13 cellular contexts compared by ENCODE assay signal in the genomic region with DNA sequence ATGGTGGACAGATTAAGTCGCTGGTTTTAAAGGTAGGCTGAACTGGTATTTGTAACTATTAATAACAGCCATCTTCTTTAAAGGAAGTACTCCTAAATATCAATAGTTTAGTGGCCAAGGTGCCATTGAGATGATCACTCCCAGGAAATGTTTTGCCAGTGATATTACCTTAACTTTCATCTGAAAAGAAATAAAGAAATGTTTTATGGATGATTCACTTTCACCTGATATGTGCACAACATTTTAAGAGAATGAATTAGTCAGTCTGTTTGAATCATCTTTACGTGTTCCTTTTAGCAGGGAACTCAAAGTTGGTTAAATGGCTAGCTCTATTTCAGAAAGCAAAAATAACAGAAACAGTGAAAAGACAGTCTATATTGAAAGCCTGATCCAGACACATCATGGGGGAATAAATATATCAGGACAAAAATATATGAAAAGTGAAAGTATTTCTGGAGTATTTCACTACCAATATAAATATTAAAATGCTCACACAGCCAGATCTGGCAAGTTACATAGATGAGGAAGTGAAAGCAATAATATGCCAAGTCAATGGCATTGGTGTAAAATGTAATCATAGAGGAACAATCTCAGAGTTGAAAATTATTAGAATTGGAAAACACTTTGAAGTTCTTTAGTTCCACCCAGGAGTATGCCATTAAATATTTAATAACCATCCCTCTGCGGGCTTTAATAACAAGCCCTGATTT. TPM values are rescaled to one million over a fixed set of nuclear protein-coding genes. Genes with fewer than 3 reads are reported as not detected.
A peak's percentile ranks its signal among the peaks of the same experiment; 100 is the strongest.
DNase-seq lines count a peak whose midpoint lies in the region; ATAC-seq, FAIRE-seq and TF ChIP-seq lines count a peak whose summit lies in the region.
"Had no signal": no experiment of that assay in that cellular context is flagged by ENCODE, and none has a peak within 500 bp of the region (broad histone marks: within the 10 kb centered on the region; RNA-seq: fewer than 3 reads in every experiment).

No MANE protein-coding gene starts in this region.

- H3K4me1 ChIP-seq in psoas muscle (peaks cover 71% of the 10 kb centered on the region), colonic mucosa (peaks cover under 1% of the 10 kb centered on the region), right atrium auricular region (peaks cover 0 to 8% of the 10 kb centered on the region in 2 donors)

- H3K4me3 ChIP-seq in bronchial epithelial cell (ENCODE audit: low read depth, low read length) (no peak overlapping the region), psoas muscle (no peak overlapping the region), colonic mucosa (no peak overlapping the region), right atrium auricular region (no peak overlapping the region)

- H3K9ac ChIP-seq in colonic mucosa (ENCODE audit: low read depth in 2 of 2, low read length in 2 of 2), result no peak overlapping the region

- WGBS in psoas muscle, 3 donors, result 74 to 76% (median 74%) methylated on average over 3 of the region's 3 CpGs

- H3K36me3 ChIP-seq in bronchial epithelial cell (ENCODE audit: control insufficient read depth, insufficient read depth, low read length) (no peaks in the 10 kb centered on the region), psoas muscle (ENCODE audit: insufficient read depth in 1 of 2, low read depth in 1 of 2) (peaks cover 2 to 15% of the 10 kb centered on the region in 2 donors), colonic mucosa (no peaks in the 10 kb centered on the region), right atrium auricular region (no peaks in the 10 kb centered on the region)

- TF ChIP-seq CTCF in bronchial epithelial cell (IDR thresholded peaks at IDR 0.05; ENCODE audit: insufficient read depth, low read length, severe bottlenecking) (no peak), psoas muscle (IDR thresholded peaks at IDR 0.05) (no peak), colonic mucosa (IDR thresholded peaks at IDR 0.05) (no peak), right atrium auricular region (IDR thresholded peaks at IDR 0.05) (no peak)

- peak; percentile 39 for DNase-seq in MV-4-11 (lab: John Stamatoyannopoulos, UW)
- peak; percentile 97 for DNase-seq in bronchial epithelial cell (ENCODE audit: low read depth)
- DNase-seq in psoas muscle, result no peak
- no peak for DNase-seq in colonic mucosa
- no peak for DNase-seq in NCI-H524 (lab: John Stamatoyannopoulos, UW)
- no peak for DNase-seq in right atrium auricular region (ENCODE audit: low spot score)
- no peak for DNase-seq in hypothalamus (lab: John Stamatoyannopoulos, UW)
- DNase-seq: activated T-cell treated with anti-CD3 and anti-CD28 coated beads, Interleukin-2, amount 50 U/mL, for 72 hours; cerebellar nuclear complex; glutamatergic neuron had no signal

- TF ChIP-seq POLR2A in GM18505 (IDR thresholded peaks at IDR 0.05; ENCODE audit: borderline replicate concordance, extremely low read depth, insufficient read depth, insufficient read length), result no peak

- H3K9me3 ChIP-seq in psoas muscle (no peaks in the 10 kb centered on the region), colonic mucosa (no peaks in the 10 kb centered on the region), right atrium auricular region (no peaks in the 10 kb centered on the region)

- no peaks in the 10 kb centered on the region for H3K27me3 ChIP-seq in bronchial epithelial cell (ENCODE audit: control insufficient read depth, insufficient read depth, low read length)
- no peaks in the 10 kb centered on the region for H3K27me3 ChIP-seq in psoas muscle (ENCODE audit: insufficient read depth in 3 of 3, low read length in 2 of 3)
- H3K27me3 ChIP-seq in colonic mucosa, result no peaks in the 10 kb centered on the region
- H3K27me3 ChIP-seq in right atrium auricular region, result no peaks in the 10 kb centered on the region

- ATAC-seq in GM18505 (IDR thresholded peaks at IDR 0.05; ENCODE audit: unreplicated experiment), result peak; percentile 67
- no peak for ATAC-seq in psoas muscle
- ATAC-seq: activated T-cell treated with anti-CD3 and anti-CD28 coated beads, Interleukin-2, amount 50 U/mL, for 72 hours; sciatic nerve had no signal

- no peak for FAIRE-seq in bronchial epithelial cell (lab: Jason Lieb, UNC)
- FAIRE-seq: GM12892 had no signal

- H3K27ac ChIP-seq in psoas muscle (peak overlapping the region; percentile 56), colonic mucosa (no peak overlapping the region), right atrium auricular region (no peak overlapping the region)

- intact Hi-C loops in psoas muscle (cut with DNase I) (no loop called here), colonic mucosa (cut with DNase I) (no loop called here)

RNA-seq across cellular contexts. Expression of a gene that starts 20.8 kb away (rescaled TPM):
- 135 and 156 TPM in 2 replicates for total RNA-seq in bronchial epithelial cell
- 10 to 100 TPM; 17.8 to 84.1 (median 29.3) TPM for total RNA-seq in psoas muscle
- 10 to 100 TPM in 2 of 3 donors, 1 to 10 TPM in 1; 5.9 to 50.3 (median 11.0) TPM for polyA plus RNA-seq in psoas muscle
- total RNA-seq in colonic mucosa, result 10 to 100 TPM; 38.3 to 45.3 TPM
- 10 to 100 TPM; 16.1 to 17.5 TPM for total RNA-seq in right atrium auricular region

Comparison
In these comparisons a context has a peak if more than half of its experiments do, and no peak if none do; other contexts are left out.
1. DNase-seq: peak in MV-4-11 (single experiment) and bronchial epithelial cell (single experiment); none in psoas muscle (0 of 2), colonic mucosa (single experiment), NCI-H524 (0 of 2), right atrium auricular region (single experiment) and hypothalamus (0 of 51).